Comparison of ENCODE assay signal across 10 cellular contexts in genomic region chr14:89349196-89350008, GRCh38.
DNase-seq lines count a peak whose midpoint lies in the region; ATAC-seq and TF ChIP-seq lines count a peak whose summit lies in the region.
"Had no signal": no experiment of that assay in that cellular context is flagged by ENCODE, and none has a peak within 500 bp of the region (broad histone marks: within the 10 kb centered on the region; RNA-seq: fewer than 3 reads in every experiment).

No MANE protein-coding gene starts in this region.

- peaks cover 78% of the 10 kb centered on the region for H3K4me1 Mint-ChIP-seq in brain
- H3K4me1 Mint-ChIP-seq in progenitor cell of endocrine pancreas (ENCODE audit: low read depth): peaks cover 17% of the 10 kb centered on the region

- H3K27me3 Mint-ChIP-seq in brain (peaks cover 3% of the 10 kb centered on the region), progenitor cell of endocrine pancreas (peaks cover 96% of the 10 kb centered on the region)

- H3K4me3 Mint-ChIP-seq in brain (peak overlapping the region; percentile 20 to 65 (median 63)), progenitor cell of endocrine pancreas (ENCODE audit: low read depth) (no peak overlapping the region)

- H3K36me3 Mint-ChIP-seq in brain: peaks cover 64% of the 10 kb centered on the region
- peaks cover 21% of the 10 kb centered on the region for H3K36me3 Mint-ChIP-seq in progenitor cell of endocrine pancreas (ENCODE audit: insufficient read depth)

- H3K9me3 Mint-ChIP-seq in brain (peaks cover 6 to 27% (median 8%) of the 10 kb centered on the region in 5 experiments), progenitor cell of endocrine pancreas (ENCODE audit: low read depth) (no peaks in the 10 kb centered on the region)

- H3K36me3 ChIP-seq in muscle layer of duodenum (ENCODE audit: control insufficient read depth in 1 of 2, insufficient read depth in 2 of 2, low read length in 2 of 2): peaks cover 0 to 5% of the 10 kb centered on the region in 2 donors
- H3K36me3 ChIP-seq: adrenal gland had no signal

- no peak overlapping the region for H3K4me3 ChIP-seq in muscle layer of duodenum (ENCODE audit: low read depth in 1 of 2, low read length in 2 of 2)
- H3K4me3 ChIP-seq: adrenal gland had no signal

- H3K27ac Mint-ChIP-seq in brain: peak overlapping the region; percentile 88 to 99 (median 95)
- H3K27ac Mint-ChIP-seq in progenitor cell of endocrine pancreas: no peak overlapping the region

- peak; percentile 77 for DNase-seq in DMS 273 treated with DMSO at 0.1 percent for 48 hours (lab: John Stamatoyannopoulos, UW)
- DNase-seq in NCI-H2081 (lab: John Stamatoyannopoulos, UW): peak; percentile 94 to 98
- no peak for DNase-seq in GM10266 (ENCODE audit: extremely low spot score)
- no peak for DNase-seq in progenitor cell of endocrine pancreas (ENCODE audit: low spot score, unreplicated experiment)
- DNase-seq in germinal center (ENCODE audit: low spot score): no peak
- DNase-seq: Karpas-422 had no signal

- H3K27ac ChIP-seq in muscle layer of duodenum (ENCODE audit: low read length): peak overlapping the region; percentile 86

- no peak for TF ChIP-seq CTCF in brain (conservative IDR thresholded peaks at IDR 0.05)
- no peak for TF ChIP-seq CTCF in GM10266 (IDR thresholded peaks at IDR 0.05; ENCODE audit: control insufficient read depth, insufficient read depth, low read depth, missing control alignments)
- TF ChIP-seq CTCF in progenitor cell of endocrine pancreas (IDR thresholded peaks at IDR 0.05; ENCODE audit: unreplicated experiment): no peak

- H3K9me3 ChIP-seq in muscle layer of duodenum (ENCODE audit: control insufficient read depth in 1 of 2, low read length in 2 of 2): no peaks in the 10 kb centered on the region
- H3K9me3 ChIP-seq: adrenal gland had no signal

- no peaks in the 10 kb centered on the region for H3K27me3 ChIP-seq in muscle layer of duodenum (ENCODE audit: low read depth, low read length)
- H3K27me3 ChIP-seq: adrenal gland had no signal

- no peak for ATAC-seq in GM19467 (IDR thresholded peaks at IDR 0.05; ENCODE audit: unreplicated experiment)

- peaks cover 15 to 42% of the 10 kb centered on the region in 2 donors for H3K4me1 ChIP-seq in muscle layer of duodenum (ENCODE audit: control insufficient read depth in 1 of 2, insufficient read depth in 2 of 2, low read length in 2 of 2)

Comparison
In these comparisons a context has a peak if more than half of its experiments do, and no peak if none do; other contexts are left out.
1. DNase-seq: peak in DMS 273 treated with DMSO at 0.1 percent for 48 hours (single experiment) and NCI-H2081 (2 of 2); none in GM10266 (single experiment), progenitor cell of endocrine pancreas (single experiment) and germinal center (single experiment).